Comparison of ENCODE assay signal across 13 cellular contexts in the genomic region with DNA sequence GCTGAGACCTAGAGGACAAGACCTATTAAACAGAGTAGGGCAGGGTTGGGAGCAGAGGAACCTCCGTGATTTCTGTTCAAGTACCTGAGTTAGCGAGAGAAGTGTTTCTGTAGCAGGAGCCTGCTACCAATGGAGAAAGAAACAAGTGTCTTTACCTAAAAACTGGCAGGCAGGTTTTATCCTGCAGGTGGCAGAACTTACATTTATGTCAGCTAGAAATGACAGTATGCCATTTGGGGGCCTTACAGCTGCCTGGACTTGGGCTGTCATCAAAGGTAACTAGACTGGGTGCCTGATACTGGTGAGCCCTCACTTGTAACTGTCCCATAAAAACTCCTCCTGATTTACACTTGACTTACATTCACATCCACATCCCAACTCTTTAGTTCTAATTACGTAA.
DNase-seq lines count a peak whose midpoint lies in the region; ATAC-seq and TF ChIP-seq lines count a peak whose summit lies in the region.
"Had no signal": no experiment of that assay in that cellular context is flagged by ENCODE, and none has a peak within 500 bp of the region (broad histone marks: within the 10 kb centered on the region; RNA-seq: fewer than 3 reads in every experiment).

No MANE protein-coding gene starts in this region.

- intact Hi-C loops in MCF 10A (cut with micrococcal nuclease) = loop anchor here (5.0 kb wide), 1 partner anchor 85 kb away; no protein-coding TSS in a partner anchor

- CTCF ChIA-PET in MCF 10A (lab: Yijun Ruan, JAX) = interaction anchor here (0.5 kb wide), 1 partner anchor 1454 kb away, joined by 3 read pairs; no protein-coding TSS in a partner anchor
- CTCF ChIA-PET in activated CD8-positive, alpha-beta memory T cell treated with anti-CD3 and anti-CD28 coated beads, Interleukin-2, amount 10 ng/mL, durations not matched to agents 7 days and 5 days (lab: Charles Lee) = no interaction called here

- H3K4me1 Mint-ChIP-seq in chondrocyte (ENCODE audit: low read depth) (no peaks in the 10 kb centered on the region), MCF 10A (ENCODE audit: insufficient read depth, unreplicated experiment) (no peaks in the 10 kb centered on the region)
- H3K4me1 Mint-ChIP-seq in activated CD8-positive, alpha-beta memory T cell treated with anti-CD3 and anti-CD28 coated beads, Interleukin-2, amount 10 ng/mL, durations not matched to agents 7 days and 5 days = no peaks in the 10 kb centered on the region

- TF ChIP-seq EP300 in Ishikawa (IDR thresholded peaks at IDR 0.05; ENCODE audit: borderline replicate concordance) = no peak

- TF ChIP-seq CTCF in chondrocyte (IDR thresholded peaks at IDR 0.05) (peak; percentile 59), MCF 10A (IDR thresholded peaks at IDR 0.05; ENCODE audit: unreplicated experiment) (no peak)

- H3K9me3 Mint-ChIP-seq in chondrocyte (ENCODE audit: low read depth) (no peaks in the 10 kb centered on the region), MCF 10A (ENCODE audit: unreplicated experiment) (no peaks in the 10 kb centered on the region)
- no peaks in the 10 kb centered on the region for H3K9me3 Mint-ChIP-seq in activated CD8-positive, alpha-beta memory T cell treated with anti-CD3 and anti-CD28 coated beads, Interleukin-2, amount 10 ng/mL, durations not matched to agents 7 days and 5 days (ENCODE audit: low read depth)
- H3K9me3 Mint-ChIP-seq: activated T-cell treated with anti-CD3 and anti-CD28 coated beads, Interleukin-2, amount 50 U/mL, for 24 hours had no signal

- no TSS peak for BruUV-seq in MCF 10A (replicated peaks; lab: Mats Ljungman, UMichigan)

- ATAC-seq in activated CD8-positive, alpha-beta memory T cell treated with anti-CD3 and anti-CD28 coated beads, Interleukin-2, amount 10 ng/mL, durations not matched to agents 7 days and 5 days = no peak
- ATAC-seq: left ventricle myocardium superior had no signal

- H3K36me3 Mint-ChIP-seq in chondrocyte (ENCODE audit: low read depth) (no peaks in the 10 kb centered on the region), MCF 10A (ENCODE audit: insufficient read depth, unreplicated experiment) (no peaks in the 10 kb centered on the region)
- H3K36me3 Mint-ChIP-seq in activated CD8-positive, alpha-beta memory T cell treated with anti-CD3 and anti-CD28 coated beads, Interleukin-2, amount 10 ng/mL, durations not matched to agents 7 days and 5 days = no peaks in the 10 kb centered on the region

- H3K27ac Mint-ChIP-seq in chondrocyte (ENCODE audit: unreplicated experiment) (no peak overlapping the region), MCF 10A (ENCODE audit: low read depth, unreplicated experiment) (no peak overlapping the region)
- no peak overlapping the region for H3K27ac Mint-ChIP-seq in activated CD8-positive, alpha-beta memory T cell treated with anti-CD3 and anti-CD28 coated beads, Interleukin-2, amount 10 ng/mL, durations not matched to agents 7 days and 5 days
- H3K27ac Mint-ChIP-seq: activated T-cell treated with anti-CD3 and anti-CD28 coated beads, Interleukin-2, amount 50 U/mL, for 24 hours had no signal

- DNase-seq in NCI-H82 (lab: John Stamatoyannopoulos, UW) = peak; percentile 42
- DNase-seq in NCI-H82 treated with DMSO at 0.1 percent for 48 hours (lab: John Stamatoyannopoulos, UW; ENCODE audit: unreplicated experiment) = no peak
- no peak for DNase-seq in chondrocyte (ENCODE audit: low spot score)
- DNase-seq in HuH-7 (ENCODE audit: low spot score) = no peak
- no peak for DNase-seq in MCF 10A (ENCODE audit: unreplicated experiment)
- no peak for DNase-seq in DMS153 (lab: John Stamatoyannopoulos, UW)
- DNase-seq in activated CD8-positive, alpha-beta memory T cell treated with anti-CD3 and anti-CD28 coated beads, Interleukin-2, amount 10 ng/mL, durations not matched to agents 7 days and 5 days = no peak
- DNase-seq: activated T-cell treated with anti-CD3 and anti-CD28 coated beads, Interleukin-2, amount 50 U/mL, for 24 hours; aorta; effector CD8-positive, alpha-beta T cell; left ventricle myocardium superior; NCI-H1436 treated with DMSO at 0.1 percent for 48 hours had no signal

- H3K4me3 Mint-ChIP-seq in chondrocyte (ENCODE audit: unreplicated experiment) = no peak overlapping the region
- H3K4me3 Mint-ChIP-seq in MCF 10A (ENCODE audit: unreplicated experiment) = no peak overlapping the region
- H3K4me3 Mint-ChIP-seq in activated CD8-positive, alpha-beta memory T cell treated with anti-CD3 and anti-CD28 coated beads, Interleukin-2, amount 10 ng/mL, durations not matched to agents 7 days and 5 days = no peak overlapping the region
- H3K4me3 Mint-ChIP-seq: activated T-cell treated with anti-CD3 and anti-CD28 coated beads, Interleukin-2, amount 50 U/mL, for 24 hours had no signal

- peak; percentile 44 for TF ChIP-seq RAD21 in Ishikawa (IDR thresholded peaks at IDR 0.05; ENCODE audit: low read depth)

- H3K27me3 Mint-ChIP-seq in chondrocyte (ENCODE audit: low read depth) (peaks cover 2% of the 10 kb centered on the region), MCF 10A (ENCODE audit: insufficient read depth, unreplicated experiment) (peaks cover 95% of the 10 kb centered on the region)
- peaks cover 18% of the 10 kb centered on the region for H3K27me3 Mint-ChIP-seq in activated CD8-positive, alpha-beta memory T cell treated with anti-CD3 and anti-CD28 coated beads, Interleukin-2, amount 10 ng/mL, durations not matched to agents 7 days and 5 days

- POLR2A ChIA-PET in MCF 10A (lab: Yijun Ruan, JAX) = interaction anchor here (0.5 kb wide), 1 partner anchor 529 kb away, joined by 3 read pairs; no protein-coding TSS in a partner anchor

TF ChIP-seq in Ishikawa, 13 proteins besides CTCF, POLR2A, EP300 and RAD21:
- no peak for TF ChIP-seq EGR1 (IDR thresholded peaks at IDR 0.05)
